37 cellular contexts compared by ENCODE assay signal in genomic region chr16:49723310-49723709, GRCh38.
"Had no signal": no experiment of that assay in that cellular context is flagged by ENCODE, and none has a peak within 500 bp of the region (broad histone marks: within the 10 kb centered on the region; RNA-seq: fewer than 3 reads in every experiment).

No MANE protein-coding gene starts in this region.

- H3K36me3 Mint-ChIP-seq: activated CD4-positive, alpha-beta memory T cell treated with anti-CD3 and anti-CD28 coated beads for 36 hours; activated naive CD4-positive, alpha-beta T cell treated with anti-CD3 and anti-CD28 coated beads, Interleukin-2, amount 10 ng/mL, durations not matched to agents 7 days and 5 days; activated naive CD4-positive, alpha-beta T cell treated with anti-CD3 and anti-CD28 coated beads, Interleukin-2, amount 50 U/mL, for 24 hours; activated naive CD8-positive, alpha-beta T cell; activated naive CD8-positive, alpha-beta T cell treated with anti-CD3 and anti-CD28 coated beads, Interleukin-2, amount 10 ng/mL, durations not matched to agents 7 days and 5 days had no signal

- H3K9me3 ChIP-seq: ascending aorta had no signal

- H3K4me1 ChIP-seq: ascending aorta had no signal

- FAIRE-seq: bronchial epithelial cell, TTC549 had no signal

- H3K4me1 Mint-ChIP-seq: activated B cell treated with CpG ODN at 0.5 μM for 24 hours; activated CD4-positive, alpha-beta T cell treated with anti-CD3 and anti-CD28 coated beads, Interleukin-2, amount 10 ng/mL, durations not matched to agents 24 days and 14 days; activated naive CD4-positive, alpha-beta T cell treated with anti-CD3 and anti-CD28 coated beads, Interleukin-2, amount 10 ng/mL, durations not matched to agents 7 days and 5 days; activated naive CD4-positive, alpha-beta T cell treated with anti-CD3 and anti-CD28 coated beads, Interleukin-2, amount 50 U/mL, for 24 hours; activated naive CD8-positive, alpha-beta T cell treated with anti-CD3 and anti-CD28 coated beads, Interleukin-2, amount 10 ng/mL, durations not matched to agents 7 days and 5 days; activated naive CD8-positive, alpha-beta T cell treated with anti-CD3 and anti-CD28 coated beads, Interleukin-2, amount 50 U/mL, for 24 hours; activated T-helper 17 cell treated with anti-CD3 and anti-CD28 coated beads, Interleukin-2, amount 50 U/mL, for 72 hours; central memory CD8-positive, alpha-beta T cell had no signal

- ATAC-seq: activated CD8-positive, alpha-beta T cell treated with anti-CD3 and anti-CD28 coated beads for 36 hours; activated naive CD8-positive, alpha-beta T cell treated with anti-CD3 and anti-CD28 coated beads, Interleukin-2, amount 50 U/mL, for 24 hours; activated T-cell treated with anti-CD3 and anti-CD28 coated beads, Interleukin-2, amount 50 U/mL, for 4 hours; activated T-cell treated with anti-CD3 and anti-CD28 coated beads, Interleukin-2, amount 50 U/mL, for 72 hours; activated T-helper 17 cell treated with anti-CD3 and anti-CD28 coated beads, Interleukin-2, amount 50 U/mL, for 72 hours had no signal

- H3K36me3 ChIP-seq: ascending aorta, cardiac muscle cell had no signal

- H3K9me3 Mint-ChIP-seq: activated B cell treated with CpG ODN at 0.5 μM for 24 hours; activated CD4-positive, alpha-beta memory T cell treated with anti-CD3 and anti-CD28 coated beads for 36 hours; activated CD4-positive, alpha-beta T cell treated with anti-CD3 and anti-CD28 coated beads, Interleukin-2, amount 10 ng/mL, durations not matched to agents 24 days and 14 days; activated CD8-positive, alpha-beta T cell treated with anti-CD3 and anti-CD28 coated beads for 36 hours; activated naive CD4-positive, alpha-beta T cell treated with anti-CD3 and anti-CD28 coated beads, Interleukin-2, amount 10 ng/mL, durations not matched to agents 7 days and 5 days; activated naive CD4-positive, alpha-beta T cell treated with anti-CD3 and anti-CD28 coated beads, Interleukin-2, amount 50 U/mL, for 24 hours; activated naive CD8-positive, alpha-beta T cell treated with anti-CD3 and anti-CD28 coated beads, Interleukin-2, amount 10 ng/mL, durations not matched to agents 7 days and 5 days; activated naive CD8-positive, alpha-beta T cell treated with anti-CD3 and anti-CD28 coated beads, Interleukin-2, amount 50 U/mL, for 24 hours; activated T-cell treated with anti-CD3 and anti-CD28 coated beads, Interleukin-2, amount 50 U/mL, for 4 hours; activated T-cell treated with anti-CD3 and anti-CD28 coated beads, Interleukin-2, amount 50 U/mL, for 72 hours; activated T-helper 1 cell treated with anti-CD3 and anti-CD28 coated beads, Interleukin-12 subunit alpha, Interleukin-12 subunit beta, Interleukin-2, Interleukin-4 antibody, amounts not matched to agents 30 ng/mL and 10 ng/mL and 1 ng/mL, durations not matched to agents 14 hours and 24 hours and 36 hours; activated T-helper 17 cell treated with anti-CD3 and anti-CD28 coated beads, Interleukin-2, amount 50 U/mL, for 72 hours; central memory CD8-positive, alpha-beta T cell; T-helper 1 cell treated with Interleukin-12 subunit alpha and Interleukin-12 subunit beta and Interleukin-4 antibody, amounts not matched to agents 30 μg/mL and 1 μg/mL, for 36 hours; T-helper 2 cell treated with Interferon-gamma antibody and Interleukin-4, amounts not matched to agents 5 μg/mL and 100 μg/mL, for 36 hours had no signal

- H3K4me3 Mint-ChIP-seq: activated B cell treated with CpG ODN at 0.5 μM for 24 hours; activated CD4-positive, alpha-beta memory T cell treated with anti-CD3 and anti-CD28 coated beads for 36 hours; activated CD4-positive, alpha-beta T cell treated with anti-CD3 and anti-CD28 coated beads, Interleukin-2, amount 10 ng/mL, durations not matched to agents 24 days and 14 days; activated CD8-positive, alpha-beta T cell treated with anti-CD3 and anti-CD28 coated beads for 36 hours; activated naive CD4-positive, alpha-beta T cell treated with anti-CD3 and anti-CD28 coated beads, Interleukin-2, amount 10 ng/mL, durations not matched to agents 7 days and 5 days; activated naive CD4-positive, alpha-beta T cell treated with anti-CD3 and anti-CD28 coated beads, Interleukin-2, amount 50 U/mL, for 24 hours; activated naive CD8-positive, alpha-beta T cell; activated naive CD8-positive, alpha-beta T cell treated with anti-CD3 and anti-CD28 coated beads, Interleukin-2, amount 10 ng/mL, durations not matched to agents 7 days and 5 days; activated naive CD8-positive, alpha-beta T cell treated with anti-CD3 and anti-CD28 coated beads, Interleukin-2, amount 50 U/mL, for 24 hours; activated T-cell treated with anti-CD3 and anti-CD28 coated beads, Interleukin-2, amount 50 U/mL, for 4 hours; activated T-cell treated with anti-CD3 and anti-CD28 coated beads, Interleukin-2, amount 50 U/mL, for 72 hours; activated T-helper 1 cell treated with anti-CD3 and anti-CD28 coated beads, Interleukin-12 subunit alpha, Interleukin-12 subunit beta, Interleukin-2, Interleukin-4 antibody, amounts not matched to agents 30 ng/mL and 10 ng/mL and 1 ng/mL, durations not matched to agents 14 hours and 24 hours and 36 hours; activated T-helper 17 cell treated with anti-CD3 and anti-CD28 coated beads, Interleukin-2, amount 50 U/mL, for 72 hours; brain; central memory CD8-positive, alpha-beta T cell; T-helper 1 cell treated with Interleukin-12 subunit alpha and Interleukin-12 subunit beta and Interleukin-4 antibody, amounts not matched to agents 30 μg/mL and 1 μg/mL, for 36 hours; T-helper 2 cell treated with Interferon-gamma antibody and Interleukin-4, amounts not matched to agents 5 μg/mL and 100 μg/mL, for 36 hours had no signal

- H3K27me3 ChIP-seq: ascending aorta, cardiac muscle cell had no signal

- H3K27ac ChIP-seq: cardiac muscle cell, VCaP had no signal

- H3K4me3 ChIP-seq: ascending aorta, cardiac muscle cell had no signal

- DNase-seq: activated B cell treated with CpG ODN at 0.5 μM for 24 hours; activated CD4-positive, alpha-beta memory T cell treated with anti-CD3 and anti-CD28 coated beads for 36 hours; activated CD4-positive, alpha-beta T cell treated with anti-CD3 and anti-CD28 coated beads for 4 hours; activated CD4-positive, alpha-beta T cell treated with anti-CD3 and anti-CD28 coated beads, Interleukin-2, amount 10 ng/mL, durations not matched to agents 24 days and 14 days; activated CD4-positive, alpha-beta T cell treated with anti-CD3 and anti-CD28 coated beads, Interleukin-2, amount 50 U/mL, for 1 hour; activated CD4-positive, alpha-beta T cell treated with anti-CD3 and anti-CD28 coated beads, Interleukin-2, amount 50 U/mL, for 4 hours; activated CD4-positive, CD25-positive, alpha-beta regulatory T cell treated with anti-CD3 and anti-CD28 coated beads, Interleukin-2, amount 50 U/mL, for 72 hours; activated CD8-positive, alpha-beta memory T cell treated with anti-CD3 and anti-CD28 coated beads, Interleukin-2, amount 50 U/mL, for 4 hours; activated CD8-positive, alpha-beta T cell treated with anti-CD3 and anti-CD28 coated beads for 36 hours; activated gamma-delta T cell; activated naive CD4-positive, alpha-beta T cell treated with anti-CD3 and anti-CD28 coated beads, Interleukin-2, amount 10 ng/mL, durations not matched to agents 7 days and 5 days; activated naive CD4-positive, alpha-beta T cell treated with Interleukin-2 at 50 U/mL for 16 hours; activated naive CD8-positive, alpha-beta T cell treated with anti-CD3 and anti-CD28 coated beads, Interleukin-2, amount 10 ng/mL, durations not matched to agents 7 days and 5 days; activated naive CD8-positive, alpha-beta T cell treated with anti-CD3 and anti-CD28 coated beads, Interleukin-2, amount 50 U/mL, for 24 hours; activated T-cell treated with anti-CD3 and anti-CD28 coated beads for 4 hours; activated T-cell treated with anti-CD3 and anti-CD28 coated beads, Interleukin-2, amount 50 U/mL, for 1 hour; activated T-cell treated with anti-CD3 and anti-CD28 coated beads, Interleukin-2, amount 50 U/mL, for 4 hours; activated T-cell treated with anti-CD3 and anti-CD28 coated beads, Interleukin-2, amount 50 U/mL, for 72 hours; amygdala; anterior cingulate cortex; caudate nucleus; T-helper 1 cell; T-helper 2 cell; T-helper 9 cell had no signal

- H3K27me3 Mint-ChIP-seq: activated B cell treated with CpG ODN at 0.5 μM for 24 hours; activated CD4-positive, alpha-beta T cell treated with anti-CD3 and anti-CD28 coated beads, Interleukin-2, amount 10 ng/mL, durations not matched to agents 24 days and 14 days; activated CD8-positive, alpha-beta T cell treated with anti-CD3 and anti-CD28 coated beads for 36 hours; activated naive CD4-positive, alpha-beta T cell treated with anti-CD3 and anti-CD28 coated beads, Interleukin-2, amount 10 ng/mL, durations not matched to agents 7 days and 5 days; activated naive CD8-positive, alpha-beta T cell; activated naive CD8-positive, alpha-beta T cell treated with anti-CD3 and anti-CD28 coated beads, Interleukin-2, amount 50 U/mL, for 24 hours; activated T-helper 17 cell treated with anti-CD3 and anti-CD28 coated beads, Interleukin-2, amount 50 U/mL, for 72 hours; brain had no signal

- H3K27ac Mint-ChIP-seq: activated B cell treated with CpG ODN at 0.5 μM for 24 hours; activated CD4-positive, alpha-beta memory T cell treated with anti-CD3 and anti-CD28 coated beads for 36 hours; activated CD4-positive, alpha-beta T cell treated with anti-CD3 and anti-CD28 coated beads, Interleukin-2, amount 10 ng/mL, durations not matched to agents 24 days and 14 days; activated CD8-positive, alpha-beta T cell treated with anti-CD3 and anti-CD28 coated beads for 36 hours; activated naive CD4-positive, alpha-beta T cell treated with anti-CD3 and anti-CD28 coated beads, Interleukin-2, amount 10 ng/mL, durations not matched to agents 7 days and 5 days; activated naive CD4-positive, alpha-beta T cell treated with anti-CD3 and anti-CD28 coated beads, Interleukin-2, amount 50 U/mL, for 24 hours; activated naive CD8-positive, alpha-beta T cell; activated naive CD8-positive, alpha-beta T cell treated with anti-CD3 and anti-CD28 coated beads, Interleukin-2, amount 10 ng/mL, durations not matched to agents 7 days and 5 days; activated naive CD8-positive, alpha-beta T cell treated with anti-CD3 and anti-CD28 coated beads, Interleukin-2, amount 50 U/mL, for 24 hours; activated T-cell treated with anti-CD3 and anti-CD28 coated beads, Interleukin-2, amount 50 U/mL, for 72 hours; activated T-helper 1 cell treated with anti-CD3 and anti-CD28 coated beads, Interleukin-12 subunit alpha, Interleukin-12 subunit beta, Interleukin-2, Interleukin-4 antibody, amounts not matched to agents 30 ng/mL and 10 ng/mL and 1 ng/mL, durations not matched to agents 14 hours and 24 hours and 36 hours; activated T-helper 17 cell treated with anti-CD3 and anti-CD28 coated beads, Interleukin-2, amount 50 U/mL, for 72 hours; T-helper 1 cell treated with Interleukin-12 subunit alpha and Interleukin-12 subunit beta and Interleukin-4 antibody, amounts not matched to agents 30 μg/mL and 1 μg/mL, for 36 hours; T-helper 2 cell treated with Interferon-gamma antibody and Interleukin-4, amounts not matched to agents 5 μg/mL and 100 μg/mL, for 36 hours had no signal
